In the genomic region with DNA sequence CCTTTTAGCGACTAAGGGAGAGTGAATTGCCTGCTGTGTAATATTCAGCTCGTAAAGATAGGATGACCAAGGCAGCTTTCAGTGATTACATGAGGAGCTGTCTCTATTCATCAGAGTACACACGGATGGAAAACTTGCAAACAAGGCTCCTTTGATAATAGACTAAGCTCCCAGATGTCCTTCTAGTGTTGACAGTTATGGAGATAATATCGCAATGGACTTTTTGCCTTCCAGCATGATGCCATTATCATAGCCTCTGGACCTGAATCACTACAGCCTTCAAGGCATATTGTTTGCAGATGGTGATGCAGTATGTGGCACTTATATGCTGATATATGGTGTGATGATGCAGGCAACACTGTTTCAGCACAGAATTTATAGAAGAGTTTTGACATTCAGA, we compare ENCODE assay signal across 20 cellular contexts.
"Had no signal": no experiment of that assay in that cellular context is flagged by ENCODE, and none has a peak within 500 bp of the region (broad histone marks: within the 10 kb centered on the region; RNA-seq: fewer than 3 reads in every experiment).

No MANE protein-coding gene starts in this region.

- ATAC-seq: activated CD8-positive, alpha-beta T cell treated with anti-CD3 and anti-CD28 coated beads for 36 hours; activated naive CD8-positive, alpha-beta T cell treated with anti-CD3 and anti-CD28 coated beads, Interleukin-2, amount 50 U/mL, for 24 hours; gastroesophageal sphincter; naive thymus-derived CD4-positive, alpha-beta T cell; T-cell had no signal

- H3K27ac ChIP-seq: colonic mucosa, epithelial cell of prostate, gastroesophageal sphincter, heart left ventricle, ovary, thyroid gland had no signal

- H3K36me3 ChIP-seq: colonic mucosa, gastroesophageal sphincter, heart left ventricle, ovary, thyroid gland had no signal

- DNase-seq: activated B cell treated with CpG ODN at 0.5 μM for 24 hours; activated CD4-positive, alpha-beta T cell treated with anti-CD3 and anti-CD28 coated beads, Interleukin-2, amount 10 ng/mL, durations not matched to agents 24 days and 14 days; activated CD8-positive, alpha-beta T cell treated with anti-CD3 and anti-CD28 coated beads for 36 hours; activated naive CD4-positive, alpha-beta T cell treated with anti-CD3 and anti-CD28 coated beads for 36 hours; activated naive CD8-positive, alpha-beta T cell treated with anti-CD3 and anti-CD28 coated beads, Interleukin-2, amount 50 U/mL, for 24 hours; activated T-cell treated with anti-CD3 and anti-CD28 coated beads, Interleukin-2, amount 50 U/mL, for 1 hour; anterior cingulate cortex; central memory CD4-positive, alpha-beta T cell; colonic mucosa; endodermal cell; heart left ventricle; mesendoderm; naive thymus-derived CD4-positive, alpha-beta T cell; ovary; stimulated activated CD4-positive, alpha-beta T cell treated with anti-CD3 and anti-CD28 coated beads, Interleukin-2, amount 100 ng/mL, for 24 hours; stimulated activated naive CD4-positive, alpha-beta T cell treated with Interleukin-2 at 50 U/mL for 16 hours; T-cell; thyroid gland had no signal

- H3K27me3 ChIP-seq: colonic mucosa, gastroesophageal sphincter, heart left ventricle, ovary, thyroid gland had no signal

- H3K4me3 ChIP-seq: colonic mucosa, gastroesophageal sphincter, heart left ventricle, ovary, thyroid gland had no signal

- H3K4me1 ChIP-seq: colonic mucosa, gastroesophageal sphincter, thyroid gland had no signal

- H3K9me3 ChIP-seq: colonic mucosa, gastroesophageal sphincter, heart left ventricle, ovary, thyroid gland had no signal
